1 cellular context compared by ENCODE assay signal in the genomic region with DNA sequence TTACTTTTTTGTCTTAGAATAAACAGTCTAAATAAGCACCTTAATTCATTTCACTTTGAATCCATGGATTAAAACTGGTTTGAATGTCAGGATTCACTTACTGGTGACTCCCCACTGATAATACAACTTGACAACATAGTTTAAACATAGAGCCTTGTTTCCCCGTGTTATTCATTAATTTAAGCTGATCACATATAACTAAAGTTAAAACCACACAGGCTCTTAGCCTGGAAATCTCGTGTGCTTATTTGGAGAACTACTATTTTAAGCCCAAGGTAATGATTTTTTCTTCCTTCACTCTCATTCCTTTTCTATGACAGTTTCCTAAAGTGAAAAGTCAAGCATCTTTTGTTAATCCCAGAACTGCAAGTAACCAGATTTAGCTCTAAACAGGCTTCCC.
TF ChIP-seq lines count a peak whose summit lies in the region.

No MANE protein-coding gene starts in this region.

TF ChIP-seq in IMR-90, 13 proteins besides CTCF, POLR2A, EP300 and RAD21 (continued from another document):
- TF ChIP-seq ELK1 (IDR thresholded peaks at IDR 0.05; ENCODE audit: borderline replicate concordance, low read depth, low read length) (no peak), CHD1 (IDR thresholded peaks at IDR 0.05; ENCODE audit: low read depth, low read length) (no peak), BHLHE40 (IDR thresholded peaks at IDR 0.05; ENCODE audit: low read depth, low read length) (no peak), SMC3 (IDR thresholded peaks at IDR 0.05; ENCODE audit: low read depth, low read length) (no peak)
